1 cellular context compared by ENCODE assay signal in the genomic region with DNA sequence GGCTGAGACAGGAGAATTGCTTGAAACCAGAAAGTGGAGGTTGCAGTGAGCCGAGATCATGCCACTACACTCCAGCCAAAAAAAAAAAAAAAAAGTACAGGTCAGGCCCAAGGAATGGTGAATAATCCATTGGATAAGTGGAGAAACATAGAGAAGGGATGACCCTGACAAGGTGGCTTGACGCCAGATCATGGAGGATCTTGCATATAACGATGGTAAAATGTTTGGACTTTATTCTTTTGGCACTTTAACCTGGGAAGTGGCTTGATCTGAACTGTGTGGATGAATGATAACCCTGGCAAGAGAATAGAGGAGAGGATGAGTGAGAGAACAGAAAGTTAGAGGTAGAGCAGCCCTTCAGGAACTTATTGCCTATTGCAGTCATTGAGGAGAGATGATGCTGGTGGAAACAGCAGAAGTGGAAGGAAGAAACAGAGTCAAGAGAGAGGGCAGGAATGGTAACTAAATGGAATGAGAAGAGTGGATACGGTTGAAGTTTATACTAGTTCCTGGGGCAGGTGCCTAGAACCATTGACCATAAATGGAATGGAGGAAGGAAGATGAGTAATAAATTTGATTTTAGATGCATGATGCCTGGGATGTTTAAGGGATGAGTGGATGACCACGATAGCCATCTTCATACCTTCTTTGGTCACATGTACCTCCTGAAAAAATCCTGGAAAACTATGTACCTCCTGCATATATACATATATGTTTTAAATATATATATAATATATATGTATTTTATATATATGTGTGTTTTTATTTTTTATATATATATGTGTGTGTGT.
TF ChIP-seq lines count a peak whose summit lies in the region.

No MANE protein-coding gene starts in this region.

TF ChIP-seq in IMR-90, 13 proteins besides CTCF, POLR2A, EP300 and RAD21 (continued from another document):
- TF ChIP-seq, protein P1, sequence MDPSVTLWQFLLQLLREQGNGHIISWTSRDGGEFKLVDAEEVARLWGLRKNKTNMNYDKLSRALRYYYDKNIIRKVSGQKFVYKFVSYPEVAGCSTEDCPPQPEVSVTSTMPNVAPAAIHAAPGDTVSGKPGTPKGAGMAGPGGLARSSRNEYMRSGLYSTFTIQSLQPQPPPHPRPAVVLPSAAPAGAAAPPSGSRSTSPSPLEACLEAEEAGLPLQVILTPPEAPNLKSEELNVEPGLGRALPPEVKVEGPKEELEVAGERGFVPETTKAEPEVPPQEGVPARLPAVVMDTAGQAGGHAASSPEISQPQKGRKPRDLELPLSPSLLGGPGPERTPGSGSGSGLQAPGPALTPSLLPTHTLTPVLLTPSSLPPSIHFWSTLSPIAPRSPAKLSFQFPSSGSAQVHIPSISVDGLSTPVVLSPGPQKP (IDR thresholded peaks at IDR 0.05; ENCODE audit: borderline replicate concordance, low read depth, low read length): 0 out of 2 replicates have a peak, but pooled peaks have one; percentile 71
- no peak for TF ChIP-seq RCOR1 (IDR thresholded peaks at IDR 0.05; ENCODE audit: insufficient replicate concordance, low read length)
- TF ChIP-seq, protein P2, sequence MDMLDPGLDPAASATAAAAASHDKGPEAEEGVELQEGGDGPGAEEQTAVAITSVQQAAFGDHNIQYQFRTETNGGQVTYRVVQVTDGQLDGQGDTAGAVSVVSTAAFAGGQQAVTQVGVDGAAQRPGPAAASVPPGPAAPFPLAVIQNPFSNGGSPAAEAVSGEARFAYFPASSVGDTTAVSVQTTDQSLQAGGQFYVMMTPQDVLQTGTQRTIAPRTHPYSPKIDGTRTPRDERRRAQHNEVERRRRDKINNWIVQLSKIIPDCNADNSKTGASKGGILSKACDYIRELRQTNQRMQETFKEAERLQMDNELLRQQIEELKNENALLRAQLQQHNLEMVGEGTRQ (IDR thresholded peaks at IDR 0.05; ENCODE audit: low read depth, low read length): peak; percentile 77
